20 cellular contexts compared by ENCODE assay signal in the genomic region with DNA sequence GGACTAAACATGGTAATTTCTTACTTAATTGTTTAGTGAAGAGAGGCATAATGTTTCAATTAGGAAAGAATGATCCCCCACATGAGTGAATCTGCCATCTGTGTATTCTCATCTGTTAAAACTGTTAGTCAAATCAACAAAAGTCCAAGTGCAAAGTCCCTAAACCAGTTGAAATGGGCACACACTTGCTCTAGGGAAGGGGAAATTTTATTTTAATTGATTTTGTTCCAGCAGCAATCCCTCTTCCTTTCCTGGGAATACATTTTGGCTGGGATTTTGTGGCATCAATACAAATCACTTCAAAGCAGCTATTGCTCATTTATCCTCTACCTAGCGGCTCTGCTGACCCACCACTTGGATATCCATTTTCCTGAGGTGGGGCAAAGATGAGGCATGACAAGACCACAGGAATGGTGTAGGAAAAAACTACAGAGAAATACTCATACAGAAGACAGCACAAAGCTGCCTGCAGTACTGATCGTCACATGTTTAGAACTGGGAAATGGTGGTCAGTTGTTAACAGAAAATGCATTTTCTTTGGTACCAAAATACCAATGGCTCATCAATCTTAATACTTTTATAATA. TPM values are rescaled to one million over a fixed set of nuclear protein-coding genes. Genes with fewer than 3 reads are reported as not detected.
DNase-seq lines count a peak whose midpoint lies in the region; ATAC-seq lines count a peak whose summit lies in the region.
"Had no signal": no experiment of that assay in that cellular context is flagged by ENCODE, and none has a peak within 500 bp of the region (broad histone marks: within the 10 kb centered on the region; RNA-seq: fewer than 3 reads in every experiment).

No MANE protein-coding gene starts in this region.

- no peak overlapping the region for H2BK15ac ChIP-seq in mesenchymal stem cell (ENCODE audit: low read depth, poor library complexity, severe bottlenecking)

- WGBS in HUES64: 92% methylated on average over 2 of the region's 2 CpGs
- WGBS in mesenchymal stem cell: 100% methylated on average over 1 of the region's 2 CpGs

- no peak for ATAC-seq in GM21390 (IDR thresholded peaks at IDR 0.05; ENCODE audit: unreplicated experiment)
- ATAC-seq: activated CD4-positive, CD25-positive, alpha-beta regulatory T cell treated with anti-CD3 and anti-CD28 coated beads, Interleukin-2, amount 50 U/mL, for 24 hours; activated naive CD4-positive, alpha-beta T cell treated with anti-CD3 and anti-CD28 coated beads, Interleukin-2, amount 50 U/mL, for 72 hours; gastrocnemius medialis had no signal

- H3K36me3 ChIP-seq in HUES64 (ENCODE audit: insufficient read depth, low read length) (peaks cover 64% of the 10 kb centered on the region), mesenchymal stem cell (ENCODE audit: control insufficient read depth in 1 of 2, insufficient read depth in 2 of 2, low read depth in 1 of 2, low read length in 2 of 2) (no peaks in the 10 kb centered on the region)
- H3K36me3 ChIP-seq: gastrocnemius medialis, SJSA1, transverse colon had no signal

- no peak overlapping the region for H2BK12ac ChIP-seq in mesenchymal stem cell (ENCODE audit: low read length in 2 of 2)

- H3K27ac ChIP-seq in HUES64 (ENCODE audit: low read depth, low read length): peak overlapping the region; percentile 61; the same call in 1 of the 2 replicates
- H3K27ac ChIP-seq in mesenchymal stem cell (ENCODE audit: low read length, poor library complexity, severe bottlenecking): no peak overlapping the region
- H3K27ac ChIP-seq: epithelial cell of prostate, gastrocnemius medialis, SJSA1, transverse colon had no signal

- no peak overlapping the region for H2AFZ ChIP-seq in mesenchymal stem cell (ENCODE audit: low read depth, low read length)

- H3K4me1 ChIP-seq in HUES64 (ENCODE audit: insufficient read depth, low read length) (peaks cover 28% of the 10 kb centered on the region), mesenchymal stem cell (ENCODE audit: control insufficient read depth, insufficient read depth, low read depth, low read length) (no peaks in the 10 kb centered on the region)
- H3K4me1 ChIP-seq: gastrocnemius medialis, SJSA1, transverse colon had no signal

- no peak overlapping the region for H2BK120ac ChIP-seq in mesenchymal stem cell (ENCODE audit: low read depth, low read length)

- H2BK5ac ChIP-seq in mesenchymal stem cell (ENCODE audit: low read depth, low read length, poor library complexity, severe bottlenecking): no peak overlapping the region

- no peak overlapping the region for H3K18ac ChIP-seq in mesenchymal stem cell (ENCODE audit: low read depth in 1 of 2, low read length in 2 of 2)

- H3K27me3 ChIP-seq in HUES64 (ENCODE audit: insufficient read depth, low read length) (no peaks in the 10 kb centered on the region; the same call in 1 of the 2 replicates), mesenchymal stem cell (ENCODE audit: control insufficient read depth in 1 of 2, insufficient read depth in 1 of 2, low read length in 2 of 2) (peaks cover 0 to 21% of the 10 kb centered on the region in 2 experiments)
- H3K27me3 ChIP-seq: gastrocnemius medialis, SJSA1, transverse colon had no signal

- H3K14ac ChIP-seq in mesenchymal stem cell (ENCODE audit: low read length in 2 of 2): no peak overlapping the region

- H2AK5ac ChIP-seq in mesenchymal stem cell (ENCODE audit: low read length, severe bottlenecking): no peak overlapping the region

- H3K4me3 ChIP-seq in HUES64 (ENCODE audit: low read length): no peak overlapping the region
- H3K4me3 ChIP-seq in mesenchymal stem cell (ENCODE audit: insufficient read depth in 1 of 2, low read depth in 1 of 2, low read length in 2 of 2): no peak overlapping the region
- H3K4me3 ChIP-seq: gastrocnemius medialis, SJSA1, transverse colon had no signal

- DNase-seq in ELR (ENCODE audit: low read depth) (peak; percentile 75), amniotic epithelial cell (ENCODE audit: low read depth) (peak; percentile 37), mesenchymal stem cell (no peak), HuH-7 (ENCODE audit: low spot score) (no peak)
- DNase-seq in activated CD4-positive, alpha-beta T cell treated with anti-CD3 and anti-CD28 coated beads, Interleukin-2, amount 50 U/mL, for 1 hour: no peak
- no peak for DNase-seq in activated CD8-positive, alpha-beta memory T cell treated with anti-CD3 and anti-CD28 coated beads for 24 hours
- DNase-seq: cerebellar nuclear complex; gastrocnemius medialis; left colon; midbrain; NCI-H1048; NK-92 treated with Interleukin-12 subunit alpha and Interleukin-12 subunit beta, amount 100 ng/mL, for 24 hours; stimulated activated CD4-positive, alpha-beta T cell treated with anti-CD3 and anti-CD28 coated beads, Interleukin-2, amount 100 ng/mL, for 48 hours; transverse colon had no signal

- H3K23ac ChIP-seq in mesenchymal stem cell (ENCODE audit: low read length in 2 of 2): no peak overlapping the region

- H3K4me2 ChIP-seq in mesenchymal stem cell (ENCODE audit: low read length, poor library complexity, severe bottlenecking): no peak overlapping the region

- H4K8ac ChIP-seq in mesenchymal stem cell (ENCODE audit: low read length): no peak overlapping the region

- no peaks in the 10 kb centered on the region for H3K79me1 ChIP-seq in mesenchymal stem cell (replicated peaks; ENCODE audit: low read length, poor library complexity, severe bottlenecking)

- H3K9me3 ChIP-seq in HUES64 (ENCODE audit: insufficient read depth, low read depth, low read length) (no peaks in the 10 kb centered on the region), mesenchymal stem cell (ENCODE audit: control insufficient read depth, low read length) (no peaks in the 10 kb centered on the region)
- H3K9me3 ChIP-seq: gastrocnemius medialis, SJSA1, transverse colon had no signal

- H3K4ac ChIP-seq in mesenchymal stem cell (ENCODE audit: low read depth in 1 of 2, low read length in 2 of 2): no peak overlapping the region

- H3K9ac ChIP-seq in HUES64 (ENCODE audit: low read depth, low read length) (no peak overlapping the region), mesenchymal stem cell (ENCODE audit: low read length) (peak overlapping the region; percentile 32)

- no peak overlapping the region for H4K91ac ChIP-seq in mesenchymal stem cell (ENCODE audit: low read length)

RNA-seq across cellular contexts. Expression of gene SSTR1, which starts 9.9 kb away (rescaled TPM):
- 0.10 TPM for polyA plus RNA-seq in HUES64 (2013, experiment 1 of 2)
- polyA plus RNA-seq in HUES64 (2013, experiment 2 of 2): 0.13 TPM
- 2.7 TPM for polyA plus RNA-seq in mesenchymal stem cell (2013, experiment 1 of 2)
- polyA plus RNA-seq in mesenchymal stem cell (2013, experiment 2 of 2): 2.8 TPM

RNA-seq across cellular contexts. Expression of gene CLEC14A, which starts 58.0 kb away (rescaled TPM):
- polyA plus RNA-seq in HUES64 (2013, experiment 1 of 2): not detected
- 0.13 TPM for polyA plus RNA-seq in HUES64 (2013, experiment 2 of 2)
- polyA plus RNA-seq in mesenchymal stem cell (2013, experiment 1 of 2): 23.5 TPM
- polyA plus RNA-seq in mesenchymal stem cell (2013, experiment 2 of 2): 25.3 TPM

Comparison
In these comparisons a context has a peak if more than half of its experiments do, and no peak if none do; other contexts are left out.
1. DNase-seq: peak in ELR (single experiment) and amniotic epithelial cell (single experiment); none in mesenchymal stem cell (single experiment), activated CD4-positive, alpha-beta T cell treated with anti-CD3 and anti-CD28 coated beads, Interleukin-2, amount 50 U/mL, for 1 hour (single experiment), HuH-7 (single experiment) and activated CD8-positive, alpha-beta memory T cell treated with anti-CD3 and anti-CD28 coated beads for 24 hours (single experiment).